In the genomic region with DNA sequence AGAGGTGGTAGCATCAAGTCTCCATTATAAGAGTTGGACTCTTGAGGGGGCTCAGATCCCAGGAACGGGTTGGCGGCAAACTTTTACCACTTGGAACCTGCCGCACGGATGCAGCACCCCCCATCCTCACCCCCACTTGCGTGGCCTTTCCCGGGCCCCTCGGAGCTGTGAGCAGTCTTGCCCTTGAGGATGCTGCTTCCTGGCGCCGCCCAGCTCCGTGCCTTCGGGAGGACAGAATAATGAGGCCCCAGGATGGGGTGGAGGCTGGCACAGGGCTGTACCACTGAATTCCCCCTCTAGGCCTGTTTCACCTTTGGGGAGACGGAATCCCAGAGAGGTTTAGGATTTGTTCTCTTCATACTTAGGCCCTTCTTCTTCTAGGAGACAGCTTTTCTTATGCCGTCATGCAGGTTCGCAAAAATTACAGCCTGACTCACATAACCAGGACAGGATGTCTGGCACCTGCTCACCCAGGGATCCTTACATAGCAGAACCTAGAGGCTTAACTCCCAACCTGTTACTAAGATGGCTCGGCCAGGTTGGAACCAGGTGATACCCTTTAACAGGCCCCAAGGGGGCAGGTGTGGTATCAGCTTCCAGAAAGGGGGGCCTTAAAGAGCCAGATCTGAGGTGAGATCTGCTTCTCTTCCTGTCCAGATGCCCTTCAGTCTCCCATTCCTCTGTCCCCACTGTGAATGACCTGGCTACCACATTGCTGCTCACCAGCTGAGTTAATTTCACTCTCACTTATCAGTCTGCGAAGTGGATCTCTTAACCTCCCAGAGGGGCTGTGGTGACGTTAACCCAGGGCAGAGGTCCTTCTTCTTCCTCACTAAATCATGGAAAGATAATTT, we compare ENCODE assay signal across 9 cellular contexts. TPM values are rescaled to one million over a fixed set of nuclear protein-coding genes. Genes with fewer than 3 reads are reported as not detected.
DNase-seq lines count a peak whose midpoint lies in the region; ATAC-seq and TF ChIP-seq lines count a peak whose summit lies in the region.
"Had no signal": no experiment of that assay in that cellular context is flagged by ENCODE, and none has a peak within 500 bp of the region (broad histone marks: within the 10 kb centered on the region; RNA-seq: fewer than 3 reads in every experiment).

No MANE protein-coding gene starts in this region.

- no peak for TF ChIP-seq CTCF in SK-N-SH (IDR thresholded peaks at IDR 0.05)
- no peak for TF ChIP-seq CTCF in GM10248 (IDR thresholded peaks at IDR 0.05; ENCODE audit: control extremely low read depth, extremely low read depth, low read depth, missing control alignments)

- no peak for ATAC-seq in SK-N-SH treated with all-trans-retinoic acid at 6 μM for 48 hours
- ATAC-seq in T-helper 17 cell, result no peak
- ATAC-seq in right cardiac atrium, result no peak
- no peak for ATAC-seq in stimulated activated memory B cell treated with anti-CD40 and anti-IgM and Interleukin-4, amounts not matched to agents 10 μg/mL and 1 μg/mL and 100 μg/mL, for 72 hours

- WGBS in SK-N-SH (ENCODE audit: low lambda C conversion rate), result 67% methylated on average over 16 of the region's 17 CpGs
- 50% methylated on average over 17 of the region's 17 CpGs for WGBS in right cardiac atrium

- peak overlapping the region; percentile 48 to 71 for H3K4me3 ChIP-seq in SK-N-SH (ENCODE audit: low read depth in 2 of 2, low read length in 1 of 2)
- peak overlapping the region; percentile 97 for H3K4me3 ChIP-seq in right cardiac atrium (ENCODE audit: low read length)

- no peaks in the 10 kb centered on the region for H3K9me3 Mint-ChIP-seq in stimulated activated memory B cell treated with anti-CD40 and anti-IgM and Interleukin-4, amounts not matched to agents 10 μg/mL and 1 μg/mL and 100 μg/mL, for 72 hours

- no peaks in the 10 kb centered on the region for H3K9me2 ChIP-seq in SK-N-SH

- no peak for TF ChIP-seq EP300 in SK-N-SH (IDR thresholded peaks at IDR 0.05; ENCODE audit: borderline replicate concordance in 1 of 2, low read depth in 1 of 2, low read length in 1 of 2)

- H3K27ac ChIP-seq in SK-N-SH (ENCODE audit: low read depth in 2 of 2, low read length in 1 of 2) (no peak overlapping the region), right cardiac atrium (ENCODE audit: low read length) (peak overlapping the region; percentile 18)

- intact Hi-C loops in right cardiac atrium (cut with DNase I), result loop anchor here (5.0 to 10.0 kb wide), 3 partner anchors 52 to 102 kb away; no protein-coding TSS in a partner anchor

- H2AFZ ChIP-seq in SK-N-SH (ENCODE audit: low read depth), result no peak overlapping the region

- H3K36me3 ChIP-seq in SK-N-SH (replicated peaks in 1 of 2; ENCODE audit: control insufficient read depth in 1 of 2, insufficient read depth in 2 of 2, low read length in 1 of 2), result no peaks in the 10 kb centered on the region

- POLR2A ChIA-PET in SK-N-SH (lab: Yijun Ruan, JAX) (interaction anchor here (0.6 to 0.9 kb wide), 2 partner anchors 38 to 371 kb away, joined by 3 to 4 read pairs; no protein-coding TSS in a partner anchor), GM10248 (lab: Yijun Ruan, JAX) (no interaction called here)

- CTCF ChIA-PET in SK-N-SH (lab: Yijun Ruan, JAX), result interaction anchor here (1.0 to 3.7 kb wide), 9 partner anchors 10 to 333 kb away, joined by 3 to 26 read pairs (median 5); a partner anchor contains a TSS
- CTCF ChIA-PET in GM10248 (lab: Yijun Ruan, JAX), result interaction anchor here (1.4 to 8.4 kb wide), 4 partner anchors 9 to 50 kb away, joined by 3 to 52 read pairs (median 20); no protein-coding TSS in a partner anchor

- peaks cover 5% of the 10 kb centered on the region for H3K79me2 ChIP-seq in SK-N-SH (ENCODE audit: insufficient read depth)

- peaks cover 12 to 23% of the 10 kb centered on the region in 2 experiments; a peak in 3 of 4 replicates for H3K4me1 ChIP-seq in SK-N-SH (ENCODE audit: control insufficient read depth in 1 of 2, insufficient read depth in 2 of 2, low read depth in 1 of 2, low read length in 1 of 2)
- H3K4me1 ChIP-seq in right cardiac atrium (ENCODE audit: control insufficient read depth, insufficient read depth, low read length), result peaks cover 9% of the 10 kb centered on the region

- H3K9me3 ChIP-seq in SK-N-SH (no peaks in the 10 kb centered on the region), T-helper 17 cell (ENCODE audit: control insufficient read depth, low read length, poor library complexity, severe bottlenecking) (no peaks in the 10 kb centered on the region), right cardiac atrium (ENCODE audit: control insufficient read depth, low read length) (no peaks in the 10 kb centered on the region)

- TF ChIP-seq RAD21 in SK-N-SH (IDR thresholded peaks at IDR 0.05; ENCODE audit: low read length), result no peak

- peaks cover 11% of the 10 kb centered on the region for H3K4me1 Mint-ChIP-seq in T-helper 17 cell
- peaks cover 19% of the 10 kb centered on the region for H3K4me1 Mint-ChIP-seq in stimulated activated memory B cell treated with anti-CD40 and anti-IgM and Interleukin-4, amounts not matched to agents 10 μg/mL and 1 μg/mL and 100 μg/mL, for 72 hours

- peak overlapping the region; percentile 76 for H3K4me3 Mint-ChIP-seq in T-helper 17 cell
- peak overlapping the region; percentile 59 for H3K4me3 Mint-ChIP-seq in stimulated activated memory B cell treated with anti-CD40 and anti-IgM and Interleukin-4, amounts not matched to agents 10 μg/mL and 1 μg/mL and 100 μg/mL, for 72 hours

- DNase-seq in SK-N-SH (no peak), T-helper 17 cell (no peak), right cardiac atrium (peak in 2 of 3 donors; percentile 58 to 64), AG08396 (ENCODE audit: low spot score) (no peak), NCI-H1930 (lab: John Stamatoyannopoulos, UW) (no peak), GM10248 (ENCODE audit: extremely low spot score) (no peak)

- H3K27ac Mint-ChIP-seq in T-helper 17 cell, result no peak overlapping the region
- H3K27ac Mint-ChIP-seq in stimulated activated memory B cell treated with anti-CD40 and anti-IgM and Interleukin-4, amounts not matched to agents 10 μg/mL and 1 μg/mL and 100 μg/mL, for 72 hours, result no peak overlapping the region

- H3K27me3 ChIP-seq in SK-N-SH (ENCODE audit: insufficient read depth) (no peaks in the 10 kb centered on the region), right cardiac atrium (ENCODE audit: control insufficient read depth, insufficient read depth) (no peaks in the 10 kb centered on the region)

- H3K27me3 Mint-ChIP-seq in T-helper 17 cell, result peaks cover 49% of the 10 kb centered on the region
- peaks cover 52% of the 10 kb centered on the region for H3K27me3 Mint-ChIP-seq in stimulated activated memory B cell treated with anti-CD40 and anti-IgM and Interleukin-4, amounts not matched to agents 10 μg/mL and 1 μg/mL and 100 μg/mL, for 72 hours

- H4K20me1 ChIP-seq in SK-N-SH (ENCODE audit: insufficient read depth), result no peaks in the 10 kb centered on the region; the same call in 1 of the 2 replicates

- H3F3A ChIP-seq in SK-N-SH (replicated peaks; ENCODE audit: insufficient read depth), result peaks cover 13% of the 10 kb centered on the region

- H3K4me2 ChIP-seq in SK-N-SH, result peak overlapping the region; percentile 84

- H3K9ac ChIP-seq in SK-N-SH, result peak overlapping the region; percentile 31; the same call in 1 of the 2 replicates

- H3K36me3 Mint-ChIP-seq in T-helper 17 cell (ENCODE audit: low read depth), result no peaks in the 10 kb centered on the region
- H3K36me3 Mint-ChIP-seq in stimulated activated memory B cell treated with anti-CD40 and anti-IgM and Interleukin-4, amounts not matched to agents 10 μg/mL and 1 μg/mL and 100 μg/mL, for 72 hours, result no peaks in the 10 kb centered on the region

TF ChIP-seq in SK-N-SH, 30 proteins besides CTCF, POLR2A, EP300 and RAD21 (continues in another document):
- TF ChIP-seq, protein P1, sequence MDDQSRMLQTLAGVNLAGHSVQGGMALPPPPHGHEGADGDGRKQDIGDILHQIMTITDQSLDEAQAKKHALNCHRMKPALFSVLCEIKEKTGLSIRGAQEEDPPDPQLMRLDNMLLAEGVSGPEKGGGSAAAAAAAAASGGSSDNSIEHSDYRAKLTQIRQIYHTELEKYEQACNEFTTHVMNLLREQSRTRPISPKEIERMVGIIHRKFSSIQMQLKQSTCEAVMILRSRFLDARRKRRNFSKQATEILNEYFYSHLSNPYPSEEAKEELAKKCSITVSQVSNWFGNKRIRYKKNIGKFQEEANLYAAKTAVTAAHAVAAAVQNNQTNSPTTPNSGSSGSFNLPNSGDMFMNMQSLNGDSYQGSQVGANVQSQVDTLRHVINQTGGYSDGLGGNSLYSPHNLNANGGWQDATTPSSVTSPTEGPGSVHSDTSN (IDR thresholded peaks at IDR 0.05), result no peak
- TF ChIP-seq MEF2A (IDR thresholded peaks at IDR 0.05; ENCODE audit: borderline replicate concordance, low read depth) (no peak), FOXJ3 (CRISPR knock-in tag; IDR thresholded peaks at IDR 0.05) (no peak), RFX5 (IDR thresholded peaks at IDR 0.05; ENCODE audit: low read length) (no peak)

TF ChIP-seq in SK-N-SH treated with all-trans-retinoic acid at 6 μM for 48 hours, 23 proteins besides CTCF, POLR2A, EP300 and RAD21 (continues in another document):
- TF ChIP-seq ZFP30 (CRISPR knock-in tag; IDR thresholded peaks at IDR 0.05) (no peak), PPARA (CRISPR knock-in tag; IDR thresholded peaks at IDR 0.05; ENCODE audit: borderline replicate concordance) (no peak), CSDC2 (CRISPR knock-in tag; IDR thresholded peaks at IDR 0.05) (no peak), BACH2 (CRISPR knock-in tag; IDR thresholded peaks at IDR 0.05; ENCODE audit: borderline replicate concordance) (no peak)

RNA-seq across cellular contexts. Expression of a gene that starts 1.5 kb away (rescaled TPM):
- 8.8 and 11.6 TPM in 2 replicates for polyA plus RNA-seq in SK-N-SH (2012; rRNA removed)
- polyA plus RNA-seq in SK-N-SH (2012; cell fraction: cytosol; rRNA removed), result 8.5 and 11.5 TPM in 2 replicates
- polyA plus RNA-seq in SK-N-SH (2012; cell fraction: nucleus; rRNA removed), result 5.7 and 6.1 TPM in 2 replicates
- total RNA-seq in T-helper 17 cell, result under 1 TPM in 1 of 2 donors, not detected in 1; 0.22 TPM
- 10 to 100 TPM; 45.9 to 52.4 (median 49.1) TPM for total RNA-seq in right cardiac atrium
- 64.6 TPM for polyA plus RNA-seq in right cardiac atrium

RNA-seq across cellular contexts. Expression of a gene that starts 17.7 kb away (rescaled TPM):
- polyA plus RNA-seq in SK-N-SH (2012; rRNA removed) (0.78 and 1.2 TPM in 2 replicates), right cardiac atrium (28.6 TPM)
- polyA plus RNA-seq in SK-N-SH (2012; cell fraction: cytosol; rRNA removed), result 0.71 and 1.2 TPM in 2 replicates
- 0.63 and 0.79 TPM in 2 replicates for polyA plus RNA-seq in SK-N-SH (2012; cell fraction: nucleus; rRNA removed)
- total RNA-seq in T-helper 17 cell (not detected), right cardiac atrium (10 to 100 TPM; 27.5 to 32.4 (median 30.7) TPM)

RNA-seq across cellular contexts. Expression of a gene that starts 34.7 kb away (rescaled TPM):
- not detected in 2 replicates for polyA plus RNA-seq in SK-N-SH (2012; rRNA removed)
- polyA plus RNA-seq in SK-N-SH (2012; cell fraction: cytosol; rRNA removed), result not detected in 2 replicates
- not detected in 2 replicates for polyA plus RNA-seq in SK-N-SH (2012; cell fraction: nucleus; rRNA removed)
- total RNA-seq in T-helper 17 cell, result 1 to 10 TPM in 1 of 2 donors, under 1 TPM in 1; 0.62 to 1.3 TPM
- total RNA-seq in right cardiac atrium, result 1 to 10 TPM in 1 of 4 donors, under 1 TPM in 3; 0.19 to 1.2 (median 0.88) TPM
- polyA plus RNA-seq in right cardiac atrium, result 0.54 TPM
- total RNA-seq: SK-MEL-5 had no signal

Comparison
In these comparisons a context has a peak if more than half of its experiments do, and no peak if none do; other contexts are left out.
1. DNase-seq: peak in right cardiac atrium (2 of 3); none in SK-N-SH (single experiment), T-helper 17 cell (0 of 3), AG08396 (single experiment), NCI-H1930 (0 of 2) and GM10248 (single experiment).
2. RNA of a gene that starts 1.5 kb away (total RNA-seq): 45.9 to 52.4 TPM in right cardiac atrium; 0.22 TPM in T-helper 17 cell; every median in the first group is over 10 times any median in the second.
3. RNA of a gene that starts 17.7 kb away (total RNA-seq): 27.5 to 32.4 TPM in right cardiac atrium; not detected in T-helper 17 cell; every median in the first group is over 10 times any median in the second.